In genomic region chr20:57451356-57451755, GRCh38 we compare ENCODE assay signal across 15 cellular contexts.
DNase-seq lines count a peak whose midpoint lies in the region; ATAC-seq, FAIRE-seq and TF ChIP-seq lines count a peak whose summit lies in the region.
"Had no signal": no experiment of that assay in that cellular context is flagged by ENCODE, and none has a peak within 500 bp of the region (broad histone marks: within the 10 kb centered on the region; RNA-seq: fewer than 3 reads in every experiment).

No MANE protein-coding gene starts in this region.

- H3K27ac ChIP-seq in CD8-positive, alpha-beta memory T cell (ENCODE audit: low read depth, low read length): no peak overlapping the region
- peak overlapping the region; percentile 55 for H3K27ac ChIP-seq in KOPT-K1 (ENCODE audit: low read depth, low read length, poor library complexity, severe bottlenecking)
- H3K27ac ChIP-seq in K562 (ENCODE audit: extremely low read depth, low read depth, low read length): peak overlapping the region; percentile 92
- H3K27ac ChIP-seq in trophoblast cell (ENCODE audit: low read depth, low read length): no peak overlapping the region
- H3K27ac ChIP-seq: VCaP had no signal

- intact Hi-C loops in K562 (cut with micrococcal nuclease): loop anchor here (5.0 kb wide), 1 partner anchor 59 kb away; the partner anchor contains the start of gene RBM38

- H3K79me2 ChIP-seq in K562 (ENCODE audit: control insufficient read depth, insufficient read depth, low read length) (no peaks in the 10 kb centered on the region), trophoblast cell (ENCODE audit: control insufficient read depth, insufficient read depth, low read length, poor library complexity) (no peaks in the 10 kb centered on the region)

- H3K27me3 Mint-ChIP-seq in CD8-positive, alpha-beta memory T cell: peaks cover 0 to 4% of the 10 kb centered on the region in 2 donors

- H4K91ac ChIP-seq in trophoblast cell (ENCODE audit: low read depth, low read length): peak overlapping the region; percentile 26

- POLR2A ChIA-PET in CD8-positive, alpha-beta memory T cell (lab: Charles Lee): no interaction called here
- POLR2A ChIA-PET in K562 (lab: Yijun Ruan, JAX): interaction anchor here (0.5 kb wide), 1 partner anchor 81 kb away, joined by 3 read pairs; no protein-coding TSS in a partner anchor

- peak; percentile 29 for FAIRE-seq in K562 (lab: Jason Lieb, UNC)

- BruUV-seq in K562 (replicated peaks; lab: Mats Ljungman, UMichigan): no TSS peak

- H3K18ac ChIP-seq in trophoblast cell (ENCODE audit: low read length): no peak overlapping the region

- H3K79me1 ChIP-seq in trophoblast cell (ENCODE audit: low read length): no peaks in the 10 kb centered on the region

- no peak overlapping the region for H4K12ac ChIP-seq in trophoblast cell (ENCODE audit: low read depth, low read length)

- TF ChIP-seq RAD21 in K562 (CRISPR knock-in tag; conservative IDR thresholded peaks at IDR 0.05 in 1 of 2, IDR thresholded peaks at IDR 0.05 in 1 of 2): no peak

- no peaks in the 10 kb centered on the region for H4K20me1 ChIP-seq in K562 (replicated peaks; ENCODE audit: control insufficient read depth, insufficient read depth, low read length)

- H3K9ac ChIP-seq in K562 (ENCODE audit: insufficient read depth in 1 of 2, low read depth in 2 of 2, low read length in 2 of 2) (peak overlapping the region; percentile 65 to 70; a peak in 3 of 4 replicates), trophoblast cell (ENCODE audit: low read length) (no peak overlapping the region)

- H3K14ac ChIP-seq in trophoblast cell (ENCODE audit: low read length): no peak overlapping the region

- H2BK5ac ChIP-seq in trophoblast cell (ENCODE audit: low read depth, low read length, poor library complexity): no peak overlapping the region

- in situ Hi-C loops in K562 (cut with MboI): no loop called here

- H3K4me3 Mint-ChIP-seq in CD8-positive, alpha-beta memory T cell: peak overlapping the region in 4 of 7 donors; percentile 12 to 48 (median 36)
- H3K4me3 Mint-ChIP-seq: brain had no signal

- H3K4me3 ChIP-seq in CD8-positive, alpha-beta memory T cell (ENCODE audit: low read length): no peak overlapping the region
- H3K4me3 ChIP-seq in K562 (no peak overlapping the region), trophoblast cell (ENCODE audit: low read depth, low read length) (no peak overlapping the region)

- peaks cover 35% of the 10 kb centered on the region for H3K4me1 ChIP-seq in CD8-positive, alpha-beta memory T cell (ENCODE audit: insufficient read depth, low read length)
- peaks cover 55% of the 10 kb centered on the region in 2 experiments for H3K4me1 ChIP-seq in K562 (replicated peaks in 1 of 2; ENCODE audit: control insufficient read depth in 2 of 2, insufficient read depth in 2 of 2, low read length in 2 of 2)
- no peaks in the 10 kb centered on the region for H3K4me1 ChIP-seq in trophoblast cell (ENCODE audit: control insufficient read depth in 1 of 2, insufficient read depth in 2 of 2, low read length in 2 of 2)

- H3K9me3 Mint-ChIP-seq in CD8-positive, alpha-beta memory T cell: no peaks in the 10 kb centered on the region

- no peak overlapping the region for H2BK120ac ChIP-seq in trophoblast cell (ENCODE audit: insufficient read depth, low read length, poor library complexity)

- no peak for TF ChIP-seq CTCF in K562 (IDR thresholded peaks at IDR 0.05 in 2 of 3, conservative IDR thresholded peaks at IDR 0.05 in 1 of 3; ENCODE audit: insufficient read depth in 2 of 3, low read depth in 1 of 3, low read length in 3 of 3)

- H3K4me1 Mint-ChIP-seq in CD8-positive, alpha-beta memory T cell: peaks cover 30 to 33% (median 33%) of the 10 kb centered on the region in 3 donors

- peak overlapping the region; percentile 15 for H2BK12ac ChIP-seq in trophoblast cell (ENCODE audit: low read length)

- WGBS in K562 (ENCODE audit: insufficient coverage, low coverage, missing lambda C conversion rate): 53% methylated on average over 6 of the region's 7 CpGs
- WGBS in trophoblast cell (ENCODE audit: extremely low coverage, insufficient coverage, insufficient read length): no CpG with 5 or more reads among the region's 7 CpGs

- H3K27ac Mint-ChIP-seq in CD8-positive, alpha-beta memory T cell: peak overlapping the region in 6 of 8 donors; percentile 6 to 90 (median 38)

- H3K36me3 Mint-ChIP-seq in CD8-positive, alpha-beta memory T cell: no peaks in the 10 kb centered on the region
- H3K36me3 Mint-ChIP-seq: brain had no signal

- TF ChIP-seq POLR2A in K562 (conservative IDR thresholded peaks at IDR 0.05): no peak

- no peak overlapping the region for H4K8ac ChIP-seq in trophoblast cell (ENCODE audit: low read depth, low read length)

- no peak for TF ChIP-seq EP300 in K562 (IDR thresholded peaks at IDR 0.05; ENCODE audit: low read length)

- peaks cover 4% of the 10 kb centered on the region for H3K9me1 ChIP-seq in K562 (ENCODE audit: control insufficient read depth, insufficient read depth, low read length)

- no peaks in the 10 kb centered on the region for H3K36me3 ChIP-seq in CD8-positive, alpha-beta memory T cell (ENCODE audit: insufficient read depth, low read length)
- H3K36me3 ChIP-seq in KOPT-K1 (ENCODE audit: insufficient read depth, low read length): no peaks in the 10 kb centered on the region
- no peaks in the 10 kb centered on the region for H3K36me3 ChIP-seq in K562 (ENCODE audit: control insufficient read depth, insufficient read depth, low read length)
- no peaks in the 10 kb centered on the region for H3K36me3 ChIP-seq in trophoblast cell (ENCODE audit: control insufficient read depth in 1 of 2, insufficient read depth in 2 of 2, low read length in 2 of 2)

- H3K4ac ChIP-seq in trophoblast cell (ENCODE audit: low read depth, low read length): no peak overlapping the region

- DNase-seq in CD8-positive, alpha-beta memory T cell: no peak
- DNase-seq in K562 (ENCODE audit: extremely low read depth in 1 of 4, low spot score in 3 of 4) (no peak), trophoblast cell (no peak), AML-193 (lab: John Stamatoyannopoulos, UW) (no peak), NCI-H2171 treated with DMSO at 0.1 percent for 48 hours (lab: John Stamatoyannopoulos, UW) (no peak)
- DNase-seq: C1 segment of cervical spinal cord, DND-41, GOT3, NCI-H2029 treated with DMSO at 0.1 percent for 48 hours, NCI-H524 treated with DMSO at 0.1 percent for 48 hours, PC-3 had no signal

- H3K4me2 ChIP-seq in K562 (ENCODE audit: insufficient read depth, low read length) (peak overlapping the region; percentile 63), trophoblast cell (ENCODE audit: low read length) (no peak overlapping the region)

- no peak overlapping the region for H3K23ac ChIP-seq in trophoblast cell (ENCODE audit: low read length)

- no peaks in the 10 kb centered on the region for H3K27me3 ChIP-seq in CD8-positive, alpha-beta memory T cell (ENCODE audit: insufficient read depth, low read length, poor library complexity, severe bottlenecking)
- H3K27me3 ChIP-seq in K562 (ENCODE audit: control insufficient read depth in 2 of 2, insufficient read depth in 2 of 2, low read length in 2 of 2) (no peaks in the 10 kb centered on the region), trophoblast cell (ENCODE audit: insufficient read depth, low read length) (no peaks in the 10 kb centered on the region)

- CTCF ChIA-PET in CD8-positive, alpha-beta memory T cell (lab: Charles Lee): no interaction called here
- CTCF ChIA-PET in K562 (lab: Yijun Ruan, JAX; ENCODE audit: low intra/inter-chr PET ratio): no interaction called here

- peak overlapping the region; percentile 90 for H2AFZ ChIP-seq in K562 (ENCODE audit: low read depth, low read length)
- H2AFZ ChIP-seq in trophoblast cell (ENCODE audit: insufficient read depth, low read length, poor library complexity): no peak overlapping the region

- H3K9me3 ChIP-seq in CD8-positive, alpha-beta memory T cell (ENCODE audit: low read length): no peaks in the 10 kb centered on the region
- no peaks in the 10 kb centered on the region for H3K9me3 ChIP-seq in KOPT-K1 (ENCODE audit: insufficient read depth, low read length, poor library complexity, severe bottlenecking)
- no peaks in the 10 kb centered on the region for H3K9me3 ChIP-seq in K562 (replicated peaks; ENCODE audit: control insufficient read depth, insufficient read depth, low read depth, low read length)
- no peaks in the 10 kb centered on the region for H3K9me3 ChIP-seq in trophoblast cell (ENCODE audit: insufficient read depth, low read depth, low read length)

- H2AK5ac ChIP-seq in trophoblast cell (ENCODE audit: low read length): no peak overlapping the region

- ATAC-seq in K562 (no peak), HG03159 (IDR thresholded peaks at IDR 0.05; ENCODE audit: unreplicated experiment) (no peak)
- ATAC-seq: PC-3 had no signal

TF ChIP-seq in K562, 482 proteins besides CTCF, POLR2A, EP300 and RAD21:
- TF ChIP-seq CHD2 (IDR thresholded peaks at IDR 0.05; ENCODE audit: low read depth, low read length) (0 out of 2 replicates have a peak, but pooled peaks have one; percentile 0), LEF1 (IDR thresholded peaks at IDR 0.05) (no peak), ZNF668 (CRISPR knock-in tag; IDR thresholded peaks at IDR 0.05) (no peak), HNRNPLL (IDR thresholded peaks at IDR 0.05; ENCODE audit: low read depth, low read length, poor library complexity, severe bottlenecking) (peak; percentile 12), STAT6 (CRISPR knock-in tag; IDR thresholded peaks at IDR 0.05) (0 out of 2 replicates have a peak, but pooled peaks have one; percentile 33)

Comparison
In these comparisons a context has a peak if more than half of its experiments do, and no peak if none do; other contexts are left out.
1. H3K27ac ChIP-seq: peak in KOPT-K1 (single experiment) and K562 (single experiment); none in CD8-positive, alpha-beta memory T cell (single experiment) and trophoblast cell (single experiment).